In the genomic region with DNA sequence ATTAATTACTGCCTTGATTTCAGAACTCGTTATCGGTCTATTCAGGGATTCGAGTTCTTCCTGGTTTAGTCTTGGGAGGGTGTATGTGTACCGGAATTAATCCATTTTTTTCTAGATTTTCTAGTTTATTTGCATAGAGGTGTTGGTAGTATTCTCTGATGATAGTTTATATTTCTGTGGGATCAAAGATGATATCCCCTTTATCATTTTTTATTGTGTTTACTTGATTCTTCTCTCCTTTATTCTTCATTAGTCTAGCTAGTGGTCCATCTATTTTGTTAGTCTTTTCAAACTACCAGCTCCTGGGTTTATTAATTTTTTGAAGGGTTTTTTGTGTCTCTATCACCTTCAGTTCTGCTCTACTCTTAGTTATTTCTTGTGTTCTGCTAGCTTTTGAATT, we compare ENCODE assay signal across 1 cellular context.
TF ChIP-seq lines count a peak whose summit lies in the region.

No MANE protein-coding gene starts in this region.

TF ChIP-seq in HepG2, 621 proteins besides CTCF, POLR2A, EP300 and RAD21 (continued from another document):
- TF ChIP-seq, protein P1, sequence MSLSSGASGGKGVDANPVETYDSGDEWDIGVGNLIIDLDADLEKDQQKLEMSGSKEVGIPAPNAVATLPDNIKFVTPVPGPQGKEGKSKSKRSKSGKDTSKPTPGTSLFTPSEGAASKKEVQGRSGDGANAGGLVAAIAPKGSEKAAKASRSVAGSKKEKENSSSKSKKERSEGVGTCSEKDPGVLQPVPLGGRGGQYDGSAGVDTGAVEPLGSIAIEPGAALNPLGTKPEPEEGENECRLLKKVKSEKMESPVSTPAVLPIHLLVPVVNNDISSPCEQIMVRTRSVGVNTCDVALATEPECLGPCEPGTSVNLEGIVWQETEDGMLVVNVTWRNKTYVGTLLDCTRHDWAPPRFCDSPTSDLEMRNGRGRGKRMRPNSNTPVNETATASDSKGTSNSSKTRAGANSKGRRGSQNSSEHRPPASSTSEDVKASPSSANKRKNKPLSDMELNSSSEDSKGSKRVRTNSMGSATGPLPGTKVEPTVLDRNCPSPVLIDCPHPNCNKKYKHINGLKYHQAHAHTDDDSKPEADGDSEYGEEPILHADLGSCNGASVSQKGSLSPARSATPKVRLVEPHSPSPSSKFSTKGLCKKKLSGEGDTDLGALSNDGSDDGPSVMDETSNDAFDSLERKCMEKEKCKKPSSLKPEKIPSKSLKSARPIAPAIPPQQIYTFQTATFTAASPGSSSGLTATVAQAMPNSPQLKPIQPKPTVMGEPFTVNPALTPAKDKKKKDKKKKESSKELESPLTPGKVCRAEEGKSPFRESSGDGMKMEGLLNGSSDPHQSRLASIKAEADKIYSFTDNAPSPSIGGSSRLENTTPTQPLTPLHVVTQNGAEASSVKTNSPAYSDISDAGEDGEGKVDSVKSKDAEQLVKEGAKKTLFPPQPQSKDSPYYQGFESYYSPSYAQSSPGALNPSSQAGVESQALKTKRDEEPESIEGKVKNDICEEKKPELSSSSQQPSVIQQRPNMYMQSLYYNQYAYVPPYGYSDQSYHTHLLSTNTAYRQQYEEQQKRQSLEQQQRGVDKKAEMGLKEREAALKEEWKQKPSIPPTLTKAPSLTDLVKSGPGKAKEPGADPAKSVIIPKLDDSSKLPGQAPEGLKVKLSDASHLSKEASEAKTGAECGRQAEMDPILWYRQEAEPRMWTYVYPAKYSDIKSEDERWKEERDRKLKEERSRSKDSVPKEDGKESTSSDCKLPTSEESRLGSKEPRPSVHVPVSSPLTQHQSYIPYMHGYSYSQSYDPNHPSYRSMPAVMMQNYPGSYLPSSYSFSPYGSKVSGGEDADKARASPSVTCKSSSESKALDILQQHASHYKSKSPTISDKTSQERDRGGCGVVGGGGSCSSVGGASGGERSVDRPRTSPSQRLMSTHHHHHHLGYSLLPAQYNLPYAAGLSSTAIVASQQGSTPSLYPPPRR (CRISPR knock-in tag; IDR thresholded peaks at IDR 0.05; ENCODE audit: borderline replicate concordance) = no peak
